In the genomic region with DNA sequence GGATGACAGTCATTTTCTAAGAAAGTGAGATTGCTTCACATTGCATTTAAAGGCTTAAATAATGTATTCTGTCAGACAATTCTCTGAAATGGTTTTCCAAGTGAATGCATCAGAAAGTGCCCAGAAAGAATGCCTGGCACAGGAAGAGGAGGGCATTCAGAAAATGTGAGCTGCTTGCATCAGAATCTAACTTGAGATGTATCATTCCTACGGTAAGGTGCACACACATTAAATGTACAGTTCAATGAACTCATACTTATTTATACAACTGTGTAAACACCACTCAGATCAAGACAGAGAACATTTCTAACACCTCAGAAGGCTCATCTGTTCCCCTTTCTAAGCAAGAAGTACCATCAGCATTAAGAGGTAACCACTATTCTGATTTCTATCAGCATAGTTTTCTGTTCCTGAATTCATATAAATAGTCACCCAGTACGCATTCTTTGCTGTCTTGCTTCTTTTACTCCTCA, we compare ENCODE assay signal across 10 cellular contexts.
DNase-seq lines count a peak whose midpoint lies in the region; ATAC-seq lines count a peak whose summit lies in the region.
"Had no signal": no experiment of that assay in that cellular context is flagged by ENCODE, and none has a peak within 500 bp of the region (broad histone marks: within the 10 kb centered on the region; RNA-seq: fewer than 3 reads in every experiment).

No MANE protein-coding gene starts in this region.

- H3K4me1 ChIP-seq in CD8-positive, alpha-beta memory T cell (ENCODE audit: insufficient read depth, low read length), result no peaks in the 10 kb centered on the region
- H3K4me1 ChIP-seq: BE2C, heart left ventricle had no signal

- H3K9me3 ChIP-seq in CD8-positive, alpha-beta memory T cell (ENCODE audit: low read length), result no peaks in the 10 kb centered on the region

- H3K36me3 Mint-ChIP-seq in naive thymus-derived CD8-positive, alpha-beta T cell, result peaks cover 8 to 30% (median 30%) of the 10 kb centered on the region in 3 donors
- H3K36me3 Mint-ChIP-seq in CD8-positive, alpha-beta memory T cell, result peaks cover 4 to 21% (median 7%) of the 10 kb centered on the region in 3 donors

- ATAC-seq in stimulated activated naive CD8-positive, alpha-beta T cell treated with anti-CD3 and anti-CD28 coated beads, Interleukin-15, Interleukin-2, amounts not matched to agents 100 U/mL and 50 U/mL, for 24 hours, result peak; percentile 83
- no peak for ATAC-seq in stimulated activated naive CD8-positive, alpha-beta T cell treated with anti-CD3 and anti-CD28 coated beads, Interleukin-15, amount 100 ng/mL, for 72 hours
- peak; percentile 92 for ATAC-seq in HG02588 (IDR thresholded peaks at IDR 0.05; ENCODE audit: unreplicated experiment)
- peak; percentile 93 for ATAC-seq in HG03469 (IDR thresholded peaks at IDR 0.05; ENCODE audit: unreplicated experiment)
- ATAC-seq in naive thymus-derived CD8-positive, alpha-beta T cell, result no peak
- ATAC-seq: heart left ventricle had no signal

- peaks cover 19 to 26% of the 10 kb centered on the region in 2 donors for H3K9me3 Mint-ChIP-seq in stimulated activated naive CD8-positive, alpha-beta T cell treated with anti-CD3 and anti-CD28 coated beads, Interleukin-15, amount 100 ng/mL, for 72 hours
- peaks cover 0 to 67% (median 29%) of the 10 kb centered on the region in 9 donors for H3K9me3 Mint-ChIP-seq in naive thymus-derived CD8-positive, alpha-beta T cell
- H3K9me3 Mint-ChIP-seq in CD8-positive, alpha-beta memory T cell, result peaks cover 3 to 12% (median 7%) of the 10 kb centered on the region in 5 donors

- no peaks in the 10 kb centered on the region for H3K27me3 ChIP-seq in CD8-positive, alpha-beta memory T cell (ENCODE audit: insufficient read depth, low read length, poor library complexity, severe bottlenecking)
- H3K27me3 ChIP-seq: BE2C, heart left ventricle had no signal

- H3K27ac Mint-ChIP-seq in stimulated activated naive CD8-positive, alpha-beta T cell treated with anti-CD3 and anti-CD28 coated beads, Interleukin-15, amount 100 ng/mL, for 72 hours, result no peak overlapping the region
- H3K27ac Mint-ChIP-seq in naive thymus-derived CD8-positive, alpha-beta T cell, result no peak overlapping the region
- H3K27ac Mint-ChIP-seq in CD8-positive, alpha-beta memory T cell, result no peak overlapping the region

- CTCF ChIA-PET in CD8-positive, alpha-beta memory T cell (lab: Charles Lee), result no interaction called here

- no peak overlapping the region for H3K4me3 ChIP-seq in CD8-positive, alpha-beta memory T cell (ENCODE audit: low read length)
- H3K4me3 ChIP-seq: heart left ventricle had no signal

- intact Hi-C loops in posterior vena cava (cut with DNase I), result no loop called here

- H3K27me3 Mint-ChIP-seq in stimulated activated naive CD8-positive, alpha-beta T cell treated with anti-CD3 and anti-CD28 coated beads, Interleukin-15, amount 100 ng/mL, for 72 hours, result no peaks in the 10 kb centered on the region
- no peaks in the 10 kb centered on the region for H3K27me3 Mint-ChIP-seq in naive thymus-derived CD8-positive, alpha-beta T cell
- H3K27me3 Mint-ChIP-seq in CD8-positive, alpha-beta memory T cell, result no peaks in the 10 kb centered on the region

- DNase-seq in stimulated activated naive CD8-positive, alpha-beta T cell treated with anti-CD3 and anti-CD28 coated beads, Interleukin-15, Interleukin-2, amounts not matched to agents 100 U/mL and 50 U/mL, for 24 hours, result no peak
- no peak for DNase-seq in stimulated activated naive CD8-positive, alpha-beta T cell treated with anti-CD3 and anti-CD28 coated beads, Interleukin-15, amount 100 ng/mL, for 72 hours
- DNase-seq in SHP77 (lab: John Stamatoyannopoulos, UW) (no peak), posterior vena cava (ENCODE audit: low spot score) (no peak)
- no peak for DNase-seq in naive thymus-derived CD8-positive, alpha-beta T cell
- DNase-seq in CD8-positive, alpha-beta memory T cell, result no peak
- DNase-seq: BE2C, heart left ventricle had no signal

- H3K36me3 ChIP-seq in CD8-positive, alpha-beta memory T cell (ENCODE audit: insufficient read depth, low read length), result no peaks in the 10 kb centered on the region
- H3K36me3 ChIP-seq: BE2C, heart left ventricle had no signal

- no peak overlapping the region for H3K27ac ChIP-seq in CD8-positive, alpha-beta memory T cell (ENCODE audit: low read depth, low read length)
- H3K27ac ChIP-seq: heart left ventricle had no signal

- POLR2A ChIA-PET in naive thymus-derived CD8-positive, alpha-beta T cell (lab: Charles Lee), result no interaction called here
- POLR2A ChIA-PET in CD8-positive, alpha-beta memory T cell (lab: Charles Lee), result no interaction called here

- H3K4me1 Mint-ChIP-seq in stimulated activated naive CD8-positive, alpha-beta T cell treated with anti-CD3 and anti-CD28 coated beads, Interleukin-15, amount 100 ng/mL, for 72 hours, result no peaks in the 10 kb centered on the region
- peaks cover 0 to 21% (median 0%) of the 10 kb centered on the region in 4 donors for H3K4me1 Mint-ChIP-seq in naive thymus-derived CD8-positive, alpha-beta T cell
- H3K4me1 Mint-ChIP-seq in CD8-positive, alpha-beta memory T cell, result no peaks in the 10 kb centered on the region

- H3K4me3 Mint-ChIP-seq in stimulated activated naive CD8-positive, alpha-beta T cell treated with anti-CD3 and anti-CD28 coated beads, Interleukin-15, amount 100 ng/mL, for 72 hours, result no peak overlapping the region
- H3K4me3 Mint-ChIP-seq in naive thymus-derived CD8-positive, alpha-beta T cell, result no peak overlapping the region
- no peak overlapping the region for H3K4me3 Mint-ChIP-seq in CD8-positive, alpha-beta memory T cell

Comparison
In these comparisons a context has a peak if more than half of its experiments do, and no peak if none do; other contexts are left out.
1. ATAC-seq: peak in stimulated activated naive CD8-positive, alpha-beta T cell treated with anti-CD3 and anti-CD28 coated beads, Interleukin-15, Interleukin-2, amounts not matched to agents 100 U/mL and 50 U/mL, for 24 hours (single experiment), HG02588 (single experiment) and HG03469 (single experiment); none in stimulated activated naive CD8-positive, alpha-beta T cell treated with anti-CD3 and anti-CD28 coated beads, Interleukin-15, amount 100 ng/mL, for 72 hours (single experiment) and naive thymus-derived CD8-positive, alpha-beta T cell (0 of 2).